ENCODE assay signal across 32 cellular contexts in genomic region chr17:19644493-19645210, GRCh38. TPM values are rescaled to one million over a fixed set of nuclear protein-coding genes. Genes with fewer than 3 reads are reported as not detected.
A peak's percentile ranks its signal among the peaks of the same experiment; 100 is the strongest.
DNase-seq lines count a peak whose midpoint lies in the region; ATAC-seq and TF ChIP-seq lines count a peak whose summit lies in the region.
"Had no signal": no experiment of that assay in that cellular context is flagged by ENCODE, and none has a peak within 500 bp of the region (broad histone marks: within the 10 kb centered on the region; RNA-seq: fewer than 3 reads in every experiment).

No MANE protein-coding gene starts in this region.

- H3F3A ChIP-seq in PC-3 (ENCODE audit: low read length, unreplicated experiment): peaks cover 12% of the 10 kb centered on the region

- TF ChIP-seq EP300 in esophagus muscularis mucosa (IDR thresholded peaks at IDR 0.05): no peak

- no peak overlapping the region for H3K4me3 Mint-ChIP-seq in activated CD8-positive, alpha-beta T cell treated with anti-CD3 and anti-CD28 coated beads for 36 hours
- H3K4me3 Mint-ChIP-seq: activated naive CD4-positive, alpha-beta T cell treated with anti-CD3 and anti-CD28 coated beads for 36 hours; activated T-helper 1 cell treated with anti-CD3 and anti-CD28 coated beads, Interleukin-12 subunit alpha, Interleukin-12 subunit beta, Interleukin-2, Interleukin-4 antibody, amounts not matched to agents 30 ng/mL and 10 ng/mL and 1 ng/mL, durations not matched to agents 14 hours and 24 hours and 36 hours; B cell; CD8-positive, alpha-beta T cell; natural killer cell treated with Interleukin-12 subunit alpha and Interleukin-12 subunit beta and Interleukin-15 and Interleukin-18, amount 100 ng/mL, for 72 hours; T-cell had no signal

- DNase-seq in PC-3 (peak; percentile 48), choroid plexus epithelial cell (ENCODE audit: low read depth) (peak; percentile 59), right lobe of liver (no peak), A172 (ENCODE audit: low spot score) (no peak), esophagus muscularis mucosa (ENCODE audit: extremely low spot score) (no peak)
- no peak for DNase-seq in activated CD8-positive, alpha-beta T cell treated with anti-CD3 and anti-CD28 coated beads for 36 hours
- DNase-seq: activated CD4-positive, alpha-beta T cell treated with anti-CD3 and anti-CD28 coated beads, Interleukin-2, amount 50 U/mL, for 4 hours; activated CD8-positive, alpha-beta memory T cell treated with anti-CD3 and anti-CD28 coated beads, Interleukin-2, amount 50 U/mL, for 4 hours; activated naive CD4-positive, alpha-beta T cell treated with anti-CD3 and anti-CD28 coated beads for 36 hours; amniotic stem cell; CD8-positive, alpha-beta T cell; effector memory CD4-positive, alpha-beta T cell; gastrocnemius medialis; left cardiac atrium; NCI-H1092 treated with DMSO at 0.1 percent for 48 hours; NCI-H1694 treated with DMSO at 0.1 percent for 48 hours; NCI-H446 treated with DMSO at 0.1 percent for 48 hours; NCI-H82; stimulated activated naive CD4-positive, alpha-beta T cell; T-cell had no signal

- peaks cover under 1% of the 10 kb centered on the region for H3K27me3 Mint-ChIP-seq in activated CD8-positive, alpha-beta T cell treated with anti-CD3 and anti-CD28 coated beads for 36 hours
- H3K27me3 Mint-ChIP-seq: T-cell had no signal

- CTCF ChIA-PET in PC-3 (lab: Charles Lee): no interaction called here
- CTCF ChIA-PET in activated CD8-positive, alpha-beta T cell treated with anti-CD3 and anti-CD28 coated beads for 36 hours (lab: Charles Lee): interaction anchor here (1.1 to 2.0 kb wide), 6 partner anchors 10 to 131 kb away, joined by 3 to 6 read pairs (median 4); no protein-coding TSS in a partner anchor

- no peaks in the 10 kb centered on the region for H3K9me3 Mint-ChIP-seq in activated CD8-positive, alpha-beta T cell treated with anti-CD3 and anti-CD28 coated beads for 36 hours
- H3K9me3 Mint-ChIP-seq: activated naive CD4-positive, alpha-beta T cell treated with anti-CD3 and anti-CD28 coated beads for 36 hours; activated T-helper 1 cell treated with anti-CD3 and anti-CD28 coated beads, Interleukin-12 subunit alpha, Interleukin-12 subunit beta, Interleukin-2, Interleukin-4 antibody, amounts not matched to agents 30 ng/mL and 10 ng/mL and 1 ng/mL, durations not matched to agents 14 hours and 24 hours and 36 hours; CD8-positive, alpha-beta T cell; IgD-negative memory B cell; natural killer cell treated with Interleukin-12 subunit alpha and Interleukin-12 subunit beta and Interleukin-15 and Interleukin-18, amount 100 ng/mL, for 72 hours; T-cell had no signal

- H3K9ac ChIP-seq in PC-3 (ENCODE audit: low read length): no peak overlapping the region

- POLR2A ChIA-PET in PC-3 (lab: Charles Lee; ENCODE audit: unreplicated experiment): no interaction called here
- POLR2A ChIA-PET in activated CD8-positive, alpha-beta T cell treated with anti-CD3 and anti-CD28 coated beads for 36 hours (lab: Charles Lee): interaction anchor here (0.6 kb wide), 1 partner anchor 182 kb away, joined by 3 read pairs; no protein-coding TSS in a partner anchor

- 46% methylated on average over 5 of the region's 5 CpGs for WGBS in right lobe of liver (ENCODE audit: insufficient coverage, low coverage, low lambda C conversion rate, missing lambda C conversion rate)
- 86% methylated on average over 5 of the region's 5 CpGs for WGBS in esophagus muscularis mucosa

- peaks cover 33% of the 10 kb centered on the region for H3K4me1 Mint-ChIP-seq in activated CD8-positive, alpha-beta T cell treated with anti-CD3 and anti-CD28 coated beads for 36 hours (ENCODE audit: low read depth)

- no peaks in the 10 kb centered on the region for H3K36me3 Mint-ChIP-seq in activated CD8-positive, alpha-beta T cell treated with anti-CD3 and anti-CD28 coated beads for 36 hours (ENCODE audit: low read depth)
- H3K36me3 Mint-ChIP-seq: IgD-negative memory B cell; natural killer cell treated with Interleukin-12 subunit alpha and Interleukin-12 subunit beta and Interleukin-15 and Interleukin-18, amount 100 ng/mL, for 72 hours; T-cell had no signal

- intact Hi-C loops in PC-3 (cut with micrococcal nuclease): loop anchor here (5.0 kb wide), 1 partner anchor 123 kb away; no protein-coding TSS in a partner anchor
- intact Hi-C loops in right lobe of liver (cut with DNase I): loop anchor here in 1 of 2 donors (10.0 kb wide), 1 partner anchor 90 kb away; no protein-coding TSS in a partner anchor
- intact Hi-C loops in esophagus muscularis mucosa (cut with DNase I): loop anchor here (5.0 to 10.0 kb wide), 5 partner anchors 60 to 267 kb away; partner anchors contain the start of gene MAPK7
- intact Hi-C loops in activated CD8-positive, alpha-beta T cell treated with anti-CD3 and anti-CD28 coated beads for 36 hours (cut with micrococcal nuclease): loop anchor here (5.0 kb wide), 1 partner anchor 132 kb away; no protein-coding TSS in a partner anchor

- H3K79me2 ChIP-seq in PC-3 (ENCODE audit: low read length): peaks cover 8% of the 10 kb centered on the region

- H3K27ac ChIP-seq in 22Rv1 (peak overlapping the region; percentile 98), PC-3 (ENCODE audit: low read length) (peak overlapping the region; percentile 12), right lobe of liver (peak overlapping the region; percentile 90 to 97 (median 96)), esophagus muscularis mucosa (replicated peaks in 1 of 4) (no peak overlapping the region)
- H3K27ac ChIP-seq: breast epithelium, coronary artery, epithelial cell of prostate, gastrocnemius medialis, RWPE1, skin epidermis had no signal

- TF ChIP-seq CTCF in 22Rv1 (IDR thresholded peaks at IDR 0.05) (no peak), PC-3 (conservative IDR thresholded peaks at IDR 0.05; ENCODE audit: low read depth, low read length) (no peak), choroid plexus epithelial cell (conservative IDR thresholded peaks at IDR 0.05; ENCODE audit: low read depth, low read length) (no peak), right lobe of liver (IDR thresholded peaks at IDR 0.05) (no peak), esophagus muscularis mucosa (IDR thresholded peaks at IDR 0.05) (no peak)
- no peak for TF ChIP-seq CTCF in activated CD8-positive, alpha-beta T cell treated with anti-CD3 and anti-CD28 coated beads for 36 hours (IDR thresholded peaks at IDR 0.05)

- H3K27me3 ChIP-seq in PC-3 (ENCODE audit: low read length): no peaks in the 10 kb centered on the region
- no peaks in the 10 kb centered on the region for H3K27me3 ChIP-seq in right lobe of liver
- H3K27me3 ChIP-seq in esophagus muscularis mucosa: no peaks in the 10 kb centered on the region
- H3K27me3 ChIP-seq: breast epithelium, gastrocnemius medialis had no signal

- BruUV-seq in PC-3 (replicated peaks; lab: Mats Ljungman, UMichigan): no TSS peak

- H3K9me2 ChIP-seq in PC-3 (replicated peaks; ENCODE audit: low read length): no peaks in the 10 kb centered on the region

- 0 out of 2 replicates have a peak overlapping the region, but pooled peaks have one; percentile 0 for H3K4me3 ChIP-seq in PC-3 (ENCODE audit: low read length)
- no peak overlapping the region for H3K4me3 ChIP-seq in choroid plexus epithelial cell (ENCODE audit: low read depth, low read length)
- peak overlapping the region in 2 of 3 donors; percentile 20 to 59 for H3K4me3 ChIP-seq in right lobe of liver
- no peak overlapping the region for H3K4me3 ChIP-seq in esophagus muscularis mucosa
- H3K4me3 ChIP-seq: breast epithelium, coronary artery, gastrocnemius medialis, skin epidermis had no signal

- no peak overlapping the region for H2AFZ ChIP-seq in PC-3 (ENCODE audit: low read length)

- no peaks in the 10 kb centered on the region for H3K9me3 ChIP-seq in PC-3 (ENCODE audit: low read length)
- no peaks in the 10 kb centered on the region for H3K9me3 ChIP-seq in right lobe of liver
- no peaks in the 10 kb centered on the region for H3K9me3 ChIP-seq in esophagus muscularis mucosa
- H3K9me3 ChIP-seq: breast epithelium, gastrocnemius medialis had no signal

- H3K4me1 ChIP-seq in PC-3 (ENCODE audit: insufficient read depth, low read length): peaks cover 72% of the 10 kb centered on the region
- H3K4me1 ChIP-seq in right lobe of liver: peaks cover 0 to 37% (median 18%) of the 10 kb centered on the region in 4 donors
- peaks cover 14 to 34% (median 30%) of the 10 kb centered on the region in 4 donors for H3K4me1 ChIP-seq in esophagus muscularis mucosa

- ATAC-seq in PC-3 (no peak), right lobe of liver (no peak), HG03442 (IDR thresholded peaks at IDR 0.05; ENCODE audit: unreplicated experiment) (no peak)
- no peak for ATAC-seq in activated CD8-positive, alpha-beta T cell treated with anti-CD3 and anti-CD28 coated beads for 36 hours
- ATAC-seq: activated CD4-positive, CD25-positive, alpha-beta regulatory T cell treated with anti-CD3 and anti-CD28 coated beads, Interleukin-2, amount 50 U/mL, for 24 hours; CD8-positive, alpha-beta T cell; left cardiac atrium; natural killer cell treated with Interleukin-12 subunit alpha and Interleukin-12 subunit beta and Interleukin-15 and Interleukin-18, amount 100 ng/mL, for 72 hours; T-cell had no signal

- H3K4me2 ChIP-seq in PC-3 (ENCODE audit: low read length): peak overlapping the region; percentile 34

- H4K20me1 ChIP-seq in PC-3 (ENCODE audit: low read length): no peaks in the 10 kb centered on the region

- H3K36me3 ChIP-seq in PC-3 (ENCODE audit: low read depth, low read length) (no peaks in the 10 kb centered on the region), right lobe of liver (no peaks in the 10 kb centered on the region), esophagus muscularis mucosa (no peaks in the 10 kb centered on the region)
- H3K36me3 ChIP-seq: breast epithelium, gastrocnemius medialis had no signal

- H3K27ac Mint-ChIP-seq in activated CD8-positive, alpha-beta T cell treated with anti-CD3 and anti-CD28 coated beads for 36 hours: no peak overlapping the region
- H3K27ac Mint-ChIP-seq: activated naive CD4-positive, alpha-beta T cell treated with anti-CD3 and anti-CD28 coated beads for 36 hours; activated T-helper 1 cell treated with anti-CD3 and anti-CD28 coated beads, Interleukin-12 subunit alpha, Interleukin-12 subunit beta, Interleukin-2, Interleukin-4 antibody, amounts not matched to agents 30 ng/mL and 10 ng/mL and 1 ng/mL, durations not matched to agents 14 hours and 24 hours and 36 hours; B cell; CD8-positive, alpha-beta T cell; IgD-negative memory B cell; natural killer cell treated with Interleukin-12 subunit alpha and Interleukin-12 subunit beta and Interleukin-15 and Interleukin-18, amount 100 ng/mL, for 72 hours; T-cell had no signal

- no peak for TF ChIP-seq POLR2A in right lobe of liver (IDR thresholded peaks at IDR 0.05)
- no peak for TF ChIP-seq POLR2A in esophagus muscularis mucosa (IDR thresholded peaks at IDR 0.05; ENCODE audit: low read depth)

RNA-seq across cellular contexts. Expression of gene ALDH3A2, which starts 3.9 kb away (rescaled TPM):
- total RNA-seq in PC-3 (2014; rRNA removed): 125 and 143 TPM in 2 replicates
- 100 to 1,000 TPM; 102 to 264 (median 182) TPM for total RNA-seq in right lobe of liver
- total RNA-seq in A172 (2014; rRNA removed; shearing (Covaris generic)): 98.7 and 127 TPM in 2 replicates
- 100 to 1,000 TPM; 104 to 182 (median 115) TPM for total RNA-seq in esophagus muscularis mucosa
- 10 to 100 TPM; 17.6 to 20.3 TPM for total RNA-seq in activated CD8-positive, alpha-beta T cell treated with anti-CD3 and anti-CD28 coated beads for 36 hours

Comparison
In these comparisons a context has a peak if more than half of its experiments do, and no peak if none do; other contexts are left out.
1. H3K27ac ChIP-seq: peak in 22Rv1 (single experiment), PC-3 (single experiment) and right lobe of liver (3 of 3); none in esophagus muscularis mucosa (0 of 4).
2. DNase-seq: peak in PC-3 (single experiment) and choroid plexus epithelial cell (single experiment); none in right lobe of liver (0 of 3), A172 (single experiment), esophagus muscularis mucosa (single experiment) and activated CD8-positive, alpha-beta T cell treated with anti-CD3 and anti-CD28 coated beads for 36 hours (single experiment).
3. H3K4me3 ChIP-seq: peak in PC-3 (single experiment) and right lobe of liver (2 of 3); none in choroid plexus epithelial cell (single experiment) and esophagus muscularis mucosa (0 of 4).